ENCODE assay signal across 9 cellular contexts in genomic region chr22:46774456-46775363, GRCh38. TPM values are rescaled to one million over a fixed set of nuclear protein-coding genes. Genes with fewer than 3 reads are reported as not detected.
A peak's percentile ranks its signal among the peaks of the same experiment; 100 is the strongest.
DNase-seq lines count a peak whose midpoint lies in the region; ATAC-seq and TF ChIP-seq lines count a peak whose summit lies in the region.
"Had no signal": no experiment of that assay in that cellular context is flagged by ENCODE, and none has a peak within 500 bp of the region (broad histone marks: within the 10 kb centered on the region; RNA-seq: fewer than 3 reads in every experiment).

No MANE protein-coding gene starts in this region.

- peak overlapping the region; percentile 64 to 91 for H3K27ac ChIP-seq in left lung
- H3K27ac ChIP-seq: SJSA1 had no signal

- no peaks in the 10 kb centered on the region for H3K9me3 Mint-ChIP-seq in activated T-cell treated with anti-CD3 and anti-CD28 coated beads, Interleukin-2, amount 50 U/mL, for 24 hours

- peaks cover 12 to 76% of the 10 kb centered on the region in 2 donors for H3K4me1 ChIP-seq in left lung

- H3K36me3 ChIP-seq in left lung = no peaks in the 10 kb centered on the region
- H3K36me3 ChIP-seq: SJSA1 had no signal

- no peak for TF ChIP-seq CTCF in left lung (IDR thresholded peaks at IDR 0.05)

- peak overlapping the region; percentile 90 for H3K27ac Mint-ChIP-seq in activated T-cell treated with anti-CD3 and anti-CD28 coated beads, Interleukin-2, amount 50 U/mL, for 24 hours

- H3K9me3 ChIP-seq in left lung = no peaks in the 10 kb centered on the region
- H3K9me3 ChIP-seq: SJSA1 had no signal

- H3K4me3 Mint-ChIP-seq in activated T-cell treated with anti-CD3 and anti-CD28 coated beads, Interleukin-2, amount 50 U/mL, for 24 hours = peak overlapping the region; percentile 76

- H3K4me1 Mint-ChIP-seq in activated T-cell treated with anti-CD3 and anti-CD28 coated beads, Interleukin-2, amount 50 U/mL, for 24 hours (ENCODE audit: low read depth) = peaks cover 80% of the 10 kb centered on the region

- intact Hi-C loops in left lung (cut with DNase I) = no loop called here

- peak; percentile 60 for DNase-seq in activated T-cell treated with anti-CD3 and anti-CD28 coated beads, Interleukin-2, amount 50 U/mL, for 24 hours
- DNase-seq in left lung (peak in 1 of 2 donors; percentile 76), NCI-H82 treated with DMSO at 0.1 percent for 48 hours (lab: John Stamatoyannopoulos, UW; ENCODE audit: unreplicated experiment) (no peak), NCI-H69 (lab: John Stamatoyannopoulos, UW) (no peak), left lobe of liver (ENCODE audit: low spot score) (no peak), iPS-NIHi7 (ENCODE audit: extremely low spot score) (no peak)

- peaks cover 27% of the 10 kb centered on the region for H3K36me3 Mint-ChIP-seq in activated T-cell treated with anti-CD3 and anti-CD28 coated beads, Interleukin-2, amount 50 U/mL, for 24 hours (ENCODE audit: low read depth)

- peak overlapping the region in 1 of 2 donors; percentile 14 for H3K4me3 ChIP-seq in left lung
- H3K4me3 ChIP-seq: SJSA1 had no signal

- no peaks in the 10 kb centered on the region for H3K27me3 Mint-ChIP-seq in activated T-cell treated with anti-CD3 and anti-CD28 coated beads, Interleukin-2, amount 50 U/mL, for 24 hours

- peak; percentile 32 for ATAC-seq in GM18873 (IDR thresholded peaks at IDR 0.05; ENCODE audit: low FRiP score, unreplicated experiment)
- ATAC-seq in HG02759 (IDR thresholded peaks at IDR 0.05; ENCODE audit: unreplicated experiment) = peak; percentile 32
- peak; percentile 11 for ATAC-seq in left lung
- no peak for ATAC-seq in left lobe of liver

- no peaks in the 10 kb centered on the region for H3K27me3 ChIP-seq in left lung
- H3K27me3 ChIP-seq: SJSA1 had no signal

RNA-seq across cellular contexts. Expression of gene TBC1D22A, which starts 12.3 kb away (rescaled TPM):
- 10 to 100 TPM; 27.3 to 33.5 TPM for total RNA-seq in left lung
- 12.4 TPM for total RNA-seq in left lobe of liver

RNA-seq across cellular contexts. Expression of gene CERK, which starts 36.7 kb away (rescaled TPM):
- total RNA-seq in left lung (10 to 100 TPM; 25.0 to 34.1 TPM), left lobe of liver (22.0 TPM)
